Comparison of ENCODE assay signal across 12 cellular contexts in genomic region chr6:158211273-158212055, GRCh38. TPM values are rescaled to one million over a fixed set of nuclear protein-coding genes. Genes with fewer than 3 reads are reported as not detected.
DNase-seq lines count a peak whose midpoint lies in the region; ATAC-seq and TF ChIP-seq lines count a peak whose summit lies in the region.
"Had no signal": no experiment of that assay in that cellular context is flagged by ENCODE, and none has a peak within 500 bp of the region (broad histone marks: within the 10 kb centered on the region; RNA-seq: fewer than 3 reads in every experiment).

No MANE protein-coding gene starts in this region.

- CTCF ChIA-PET in SK-N-SH (lab: Yijun Ruan, JAX): interaction anchor here (0.7 to 3.3 kb wide), 6 partner anchors 10 to 493 kb away, joined by 3 to 50 read pairs (median 3); no protein-coding TSS in a partner anchor

- H3K4me1 ChIP-seq in SK-N-SH (ENCODE audit: control insufficient read depth in 1 of 2, insufficient read depth in 2 of 2, low read depth in 1 of 2, low read length in 1 of 2): peaks cover 0 to 5% of the 10 kb centered on the region in 2 experiments; a peak in 1 of 4 replicates
- H3K4me1 ChIP-seq in effector memory CD4-positive, alpha-beta T cell (ENCODE audit: control insufficient read depth, insufficient read depth, low read length, poor library complexity, severe bottlenecking): no peaks in the 10 kb centered on the region

- ATAC-seq in SK-N-SH treated with all-trans-retinoic acid at 6 μM for 48 hours (no peak; the same call in 1 of the 3 replicates), GM21619 (IDR thresholded peaks at IDR 0.05; ENCODE audit: unreplicated experiment) (no peak), GM19035 (IDR thresholded peaks at IDR 0.05; ENCODE audit: unreplicated experiment) (no peak)

- no peak for TF ChIP-seq EP300 in SK-N-SH (IDR thresholded peaks at IDR 0.05; ENCODE audit: borderline replicate concordance in 1 of 2, low read depth in 1 of 2, low read length in 1 of 2)

- POLR2A ChIA-PET in SK-N-SH (lab: Yijun Ruan, JAX): no interaction called here

- no peak overlapping the region for H3K4me3 ChIP-seq in SK-N-SH (ENCODE audit: low read depth in 2 of 2, low read length in 1 of 2)
- no peak overlapping the region for H3K4me3 ChIP-seq in effector memory CD4-positive, alpha-beta T cell (ENCODE audit: insufficient read depth, low read depth, low read length, poor library complexity, severe bottlenecking)
- H3K4me3 ChIP-seq: thyroid gland had no signal

- TF ChIP-seq RAD21 in SK-N-SH (IDR thresholded peaks at IDR 0.05; ENCODE audit: low read length): no peak

- peak overlapping the region; percentile 69 for H3K4me3 Mint-ChIP-seq in HFFc6
- H3K4me3 Mint-ChIP-seq in activated naive CD4-positive, alpha-beta T cell treated with anti-CD3 and anti-CD28 coated beads, Interleukin-2, amount 50 U/mL, for 24 hours: no peak overlapping the region
- H3K4me3 Mint-ChIP-seq in immature natural killer cell: peak overlapping the region in 1 of 5 donors; percentile 47

- no peaks in the 10 kb centered on the region for H3K9me3 ChIP-seq in SK-N-SH
- H3K9me3 ChIP-seq in effector memory CD4-positive, alpha-beta T cell (ENCODE audit: control insufficient read depth, low read length): no peaks in the 10 kb centered on the region
- H3K9me3 ChIP-seq: thyroid gland had no signal

- H3K4me2 ChIP-seq in SK-N-SH: peak overlapping the region; percentile 26; the same call in 1 of the 2 replicates

- H3K27ac ChIP-seq in SK-N-SH (ENCODE audit: low read depth in 2 of 2, low read length in 1 of 2): peak overlapping the region in 1 of 2 experiments; percentile 88; a peak in 3 of 4 replicates
- H3K27ac ChIP-seq in effector memory CD4-positive, alpha-beta T cell (ENCODE audit: insufficient read depth, low read length, poor library complexity, severe bottlenecking): no peak overlapping the region
- H3K27ac ChIP-seq: thyroid gland had no signal

- H3K36me3 Mint-ChIP-seq in HFFc6 (ENCODE audit: low read depth) (no peaks in the 10 kb centered on the region; the same call in 1 of the 2 replicates), immature natural killer cell (no peaks in the 10 kb centered on the region)
- H3K36me3 Mint-ChIP-seq in activated naive CD4-positive, alpha-beta T cell treated with anti-CD3 and anti-CD28 coated beads, Interleukin-2, amount 50 U/mL, for 24 hours: peaks cover 2% of the 10 kb centered on the region

- 64% methylated on average over 3 of the region's 3 CpGs for WGBS in SK-N-SH (ENCODE audit: low lambda C conversion rate)

- H3K9ac ChIP-seq in SK-N-SH: peak overlapping the region; percentile 34; the same call in 1 of the 2 replicates

- no peaks in the 10 kb centered on the region for H3K27me3 ChIP-seq in SK-N-SH (ENCODE audit: insufficient read depth)
- H3K27me3 ChIP-seq in effector memory CD4-positive, alpha-beta T cell (replicated peaks; ENCODE audit: control insufficient read depth, insufficient read depth, low read length, poor library complexity, severe bottlenecking): no peaks in the 10 kb centered on the region
- H3K27me3 ChIP-seq: thyroid gland had no signal

- H4K20me1 ChIP-seq in SK-N-SH (ENCODE audit: insufficient read depth): no peaks in the 10 kb centered on the region

- H3K79me2 ChIP-seq in SK-N-SH (ENCODE audit: insufficient read depth): no peaks in the 10 kb centered on the region

- TF ChIP-seq CTCF in SK-N-SH (IDR thresholded peaks at IDR 0.05): no peak
- no peak for TF ChIP-seq CTCF in HFFc6 (IDR thresholded peaks at IDR 0.05)

- no peaks in the 10 kb centered on the region for H3K9me2 ChIP-seq in SK-N-SH

- peaks cover 32% of the 10 kb centered on the region for H3F3A ChIP-seq in SK-N-SH (replicated peaks; ENCODE audit: insufficient read depth)

- peak overlapping the region; percentile 53 for H2AFZ ChIP-seq in SK-N-SH (ENCODE audit: low read depth)

- H3K27me3 Mint-ChIP-seq in HFFc6 (ENCODE audit: insufficient read depth) (peaks cover 5% of the 10 kb centered on the region), immature natural killer cell (ENCODE audit: low read depth in 3 of 3) (peaks cover 4 to 7% (median 6%) of the 10 kb centered on the region in 3 donors)
- H3K27me3 Mint-ChIP-seq in activated naive CD4-positive, alpha-beta T cell treated with anti-CD3 and anti-CD28 coated beads, Interleukin-2, amount 50 U/mL, for 24 hours: no peaks in the 10 kb centered on the region

- no peaks in the 10 kb centered on the region for H3K36me3 ChIP-seq in SK-N-SH (replicated peaks in 1 of 2; ENCODE audit: control insufficient read depth in 1 of 2, insufficient read depth in 2 of 2, low read length in 1 of 2)
- no peaks in the 10 kb centered on the region for H3K36me3 ChIP-seq in effector memory CD4-positive, alpha-beta T cell (ENCODE audit: control insufficient read depth, insufficient read depth, low read length)
- H3K36me3 ChIP-seq: thyroid gland had no signal

- no peak for DNase-seq in SK-N-SH
- peak; percentile 4 for DNase-seq in HFFc6
- DNase-seq in immature natural killer cell: peak; percentile 12 to 27 (median 14)
- no peak for DNase-seq in effector memory CD4-positive, alpha-beta T cell
- DNase-seq: ACHN, NCI-H524 treated with DMSO at 0.1 percent for 48 hours, SIG-M5, thyroid gland had no signal

- H3K9me3 Mint-ChIP-seq in HFFc6 (no peaks in the 10 kb centered on the region), immature natural killer cell (no peaks in the 10 kb centered on the region)
- H3K9me3 Mint-ChIP-seq in activated naive CD4-positive, alpha-beta T cell treated with anti-CD3 and anti-CD28 coated beads, Interleukin-2, amount 50 U/mL, for 24 hours: no peaks in the 10 kb centered on the region

- H3K27ac Mint-ChIP-seq in HFFc6 (peak overlapping the region; percentile 98), immature natural killer cell (peak overlapping the region in 1 of 6 donors; percentile 35)
- H3K27ac Mint-ChIP-seq in activated naive CD4-positive, alpha-beta T cell treated with anti-CD3 and anti-CD28 coated beads, Interleukin-2, amount 50 U/mL, for 24 hours: peak overlapping the region; percentile 87

- peaks cover 39% of the 10 kb centered on the region for H3K4me1 Mint-ChIP-seq in HFFc6 (ENCODE audit: low read depth)
- peaks cover 32% of the 10 kb centered on the region for H3K4me1 Mint-ChIP-seq in activated naive CD4-positive, alpha-beta T cell treated with anti-CD3 and anti-CD28 coated beads, Interleukin-2, amount 50 U/mL, for 24 hours
- peaks cover 14 to 15% of the 10 kb centered on the region in 2 donors for H3K4me1 Mint-ChIP-seq in immature natural killer cell

TF ChIP-seq in SK-N-SH, 30 proteins besides CTCF, POLR2A, EP300 and RAD21:
- peak; percentile 66 for TF ChIP-seq JUND (IDR thresholded peaks at IDR 0.05)
- no peak for TF ChIP-seq FOXJ3 (CRISPR knock-in tag; IDR thresholded peaks at IDR 0.05)
- TF ChIP-seq EZH2phosphoT487 (IDR thresholded peaks at IDR 0.05; ENCODE audit: borderline replicate concordance, low read depth): no peak
- peak; percentile 54 for TF ChIP-seq TCF12 (IDR thresholded peaks at IDR 0.05)
- TF ChIP-seq, protein P1, sequence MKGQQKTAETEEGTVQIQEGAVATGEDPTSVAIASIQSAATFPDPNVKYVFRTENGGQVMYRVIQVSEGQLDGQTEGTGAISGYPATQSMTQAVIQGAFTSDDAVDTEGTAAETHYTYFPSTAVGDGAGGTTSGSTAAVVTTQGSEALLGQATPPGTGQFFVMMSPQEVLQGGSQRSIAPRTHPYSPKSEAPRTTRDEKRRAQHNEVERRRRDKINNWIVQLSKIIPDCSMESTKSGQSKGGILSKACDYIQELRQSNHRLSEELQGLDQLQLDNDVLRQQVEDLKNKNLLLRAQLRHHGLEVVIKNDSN (IDR thresholded peaks at IDR 0.05; ENCODE audit: borderline replicate concordance, low read depth): no peak
- peak; percentile 62; the same call in 1 of the 2 replicates for TF ChIP-seq FOSL2 (IDR thresholded peaks at IDR 0.05; ENCODE audit: borderline replicate concordance, low read depth)
- TF ChIP-seq GATA2 (CRISPR knock-in tag; IDR thresholded peaks at IDR 0.05): no peak
- TF ChIP-seq ELF1 (IDR thresholded peaks at IDR 0.05): no peak

TF ChIP-seq in SK-N-SH treated with all-trans-retinoic acid at 6 μM for 48 hours, 23 proteins besides CTCF, POLR2A, EP300 and RAD21 (continues in another document):
- TF ChIP-seq ZC3H10 (CRISPR knock-in tag; IDR thresholded peaks at IDR 0.05) (no peak), RARB (CRISPR knock-in tag; IDR thresholded peaks at IDR 0.05) (no peak), SNAI2 (CRISPR knock-in tag; IDR thresholded peaks at IDR 0.05) (no peak), ZNF70 (CRISPR knock-in tag; IDR thresholded peaks at IDR 0.05) (no peak), ARNTL (CRISPR knock-in tag; IDR thresholded peaks at IDR 0.05; ENCODE audit: borderline replicate concordance, low read depth) (no peak), BACH2 (CRISPR knock-in tag; IDR thresholded peaks at IDR 0.05; ENCODE audit: borderline replicate concordance) (no peak), ZNF565 (CRISPR knock-in tag; conservative IDR thresholded peaks at IDR 0.05; ENCODE audit: low read depth) (no peak), OSR1 (CRISPR knock-in tag; IDR thresholded peaks at IDR 0.05) (no peak), TCF4 (CRISPR knock-in tag; IDR thresholded peaks at IDR 0.05; ENCODE audit: borderline replicate concordance) (no peak), CREB5 (CRISPR knock-in tag; IDR thresholded peaks at IDR 0.05; ENCODE audit: low read depth) (no peak), TOX (CRISPR knock-in tag; IDR thresholded peaks at IDR 0.05; ENCODE audit: borderline replicate concordance) (no peak)

RNA-seq across cellular contexts. Expression of gene GTF2H5, which starts 43.3 kb away (rescaled TPM):
- polyA plus RNA-seq in SK-N-SH (2012; rRNA removed) (7.7 and 8.0 TPM in 2 replicates), immature natural killer cell (10 to 100 TPM; 17.7 to 22.9 (median 22.2) TPM)
- 11.2 and 17.0 TPM in 2 replicates for polyA plus RNA-seq in SK-N-SH (2012; cell fraction: cytosol; rRNA removed)
- polyA plus RNA-seq in SK-N-SH (2012; cell fraction: nucleus; rRNA removed): 3.1 and 4.1 TPM in 2 replicates
- total RNA-seq in HFFc6 (2021; fragmentation: NEBNext Ultra II Directional; extraction: Animal tissue kit (Norgen Biotek cat#: 25700)): 10 to 100 TPM; 34.9 to 46.3 (median 42.1) TPM

RNA-seq across cellular contexts. Expression of gene SERAC1, which starts 43.4 kb away (rescaled TPM):
- polyA plus RNA-seq in SK-N-SH (2012; rRNA removed) (5.6 and 8.9 TPM in 2 replicates), immature natural killer cell (1 to 10 TPM in 1 of 3 donors, under 1 TPM in 1, not detected in 1; 0.80 to 3.9 TPM)
- polyA plus RNA-seq in SK-N-SH (2012; cell fraction: cytosol; rRNA removed): 7.0 and 7.4 TPM in 2 replicates
- polyA plus RNA-seq in SK-N-SH (2012; cell fraction: nucleus; rRNA removed): 5.6 and 11.4 TPM in 2 replicates
- 1 to 10 TPM; 5.2 to 7.0 (median 6.1) TPM for total RNA-seq in HFFc6 (2021; fragmentation: NEBNext Ultra II Directional; extraction: Animal tissue kit (Norgen Biotek cat#: 25700))

Comparison
In these comparisons a context has a peak if more than half of its experiments do, and no peak if none do; other contexts are left out.
1. DNase-seq: peak in HFFc6 (single experiment) and immature natural killer cell (3 of 3); none in SK-N-SH (single experiment) and effector memory CD4-positive, alpha-beta T cell (0 of 3).